In genomic region chr3:7672124-7672523, GRCh38 we compare ENCODE assay signal across 27 cellular contexts.
"Had no signal": no experiment of that assay in that cellular context is flagged by ENCODE, and none has a peak within 500 bp of the region (broad histone marks: within the 10 kb centered on the region; RNA-seq: fewer than 3 reads in every experiment).

No MANE protein-coding gene starts in this region.

- H3K4me2 ChIP-seq: smooth muscle cell had no signal

- H3K27me3 ChIP-seq: esophagus muscularis mucosa, right atrium auricular region, suprapubic skin, transverse colon, vagina had no signal

- H3K27ac ChIP-seq: esophagus muscularis mucosa, lower lobe of right lung, prostate gland, right atrium auricular region, suprapubic skin, transverse colon, vagina had no signal

- H3K4me1 ChIP-seq: esophagus muscularis mucosa, lower lobe of right lung, prostate gland, right atrium auricular region, suprapubic skin, transverse colon, vagina had no signal

- H3K9me3 ChIP-seq: esophagus muscularis mucosa, lower lobe of right lung, prostate gland, right atrium auricular region, suprapubic skin, transverse colon, vagina had no signal

- ATAC-seq: left colon; left ventricle myocardium superior; lower lobe of right lung; naive thymus-derived CD8-positive, alpha-beta T cell; sciatic nerve; stimulated activated naive CD8-positive, alpha-beta T cell treated with anti-CD3 and anti-CD28 coated beads, Interleukin-15, amount 100 ng/mL, for 72 hours had no signal

- DNase-seq: effector CD8-positive, alpha-beta T cell; endodermal cell; foreskin melanocyte; hypothalamus; immature natural killer cell; islet precursor cell; kidney glomerular epithelial cell; left colon; left ventricle myocardium superior; lower lobe of right lung; naive thymus-derived CD8-positive, alpha-beta T cell; nephron progenitor cell; nucleus accumbens; stimulated activated CD4-positive, alpha-beta T cell treated with anti-CD3 and anti-CD28 coated beads, Interleukin-12 subunit alpha, Interleukin-12 subunit beta, amount 100 ng/mL, for 4 hours; stimulated activated CD4-positive, alpha-beta T cell treated with anti-CD3 and anti-CD28 coated beads, Interleukin-1b, Interleukin-23, amount 100 ng/mL, for 48 hours; stimulated activated CD4-positive, alpha-beta T cell treated with anti-CD3 and anti-CD28 coated beads, Interleukin-4, amount 100 ng/mL, for 1 hour; stimulated activated CD8-positive, alpha-beta memory T cell treated with anti-CD3 and anti-CD28 coated beads, Interleukin-4, amount 100 ng/mL, for 48 hours; stimulated activated naive CD4-positive, alpha-beta T cell; stimulated activated naive CD8-positive, alpha-beta T cell treated with anti-CD3 and anti-CD28 coated beads, Interleukin-15, amount 100 ng/mL, for 72 hours; transverse colon had no signal

- H3K4me3 ChIP-seq: esophagus muscularis mucosa, lower lobe of right lung, prostate gland, right atrium auricular region, smooth muscle cell, suprapubic skin, transverse colon, vagina had no signal

- H3K36me3 ChIP-seq: esophagus muscularis mucosa, lower lobe of right lung, prostate gland, right atrium auricular region, suprapubic skin, transverse colon, vagina had no signal
